9 cellular contexts compared by ENCODE assay signal in the genomic region with DNA sequence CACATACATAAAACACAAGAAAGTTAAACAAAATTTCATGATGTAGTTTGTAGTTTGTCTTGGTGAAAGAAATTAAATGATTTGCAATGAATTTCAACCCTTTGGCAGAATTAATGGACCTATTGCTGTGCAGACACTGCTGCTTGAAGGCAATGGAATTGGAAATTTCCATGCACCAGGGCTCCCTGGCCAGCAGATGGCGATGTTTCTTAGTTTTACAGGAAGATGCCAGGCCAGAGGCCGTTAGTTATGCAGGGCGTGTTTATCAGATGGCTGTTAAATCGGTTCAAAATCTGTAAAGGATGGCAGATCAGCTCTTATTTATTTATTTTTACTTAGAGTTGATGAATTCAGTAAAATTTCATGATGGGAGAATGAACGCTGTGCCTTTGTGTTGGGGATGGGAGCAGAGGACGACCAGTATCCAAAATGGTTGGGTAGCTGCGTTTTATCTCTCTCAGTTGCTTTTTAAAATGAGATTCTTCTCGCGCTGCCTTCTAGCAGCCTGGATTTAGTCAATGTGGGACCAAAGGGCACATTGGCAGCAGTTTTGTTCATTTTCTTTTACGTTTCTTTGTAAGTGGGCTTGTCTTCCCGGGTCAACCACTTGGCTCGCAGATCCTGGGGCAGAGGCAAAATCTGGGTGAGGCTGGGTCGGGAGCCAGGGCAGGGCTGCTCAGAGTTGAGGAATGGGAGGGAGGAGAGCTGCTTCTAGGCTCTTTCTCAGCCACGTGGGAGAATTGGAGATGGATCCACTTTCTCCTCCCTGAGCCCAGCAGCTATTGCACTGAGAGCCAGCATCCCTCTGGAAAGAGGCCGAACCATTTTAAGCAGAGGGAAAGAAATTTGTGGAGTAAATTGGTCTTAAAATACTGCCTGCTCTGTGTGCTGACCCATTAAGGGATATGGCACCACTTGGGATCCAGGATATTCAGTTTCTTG.
DNase-seq lines count a peak whose midpoint lies in the region; ATAC-seq and TF ChIP-seq lines count a peak whose summit lies in the region.
"Had no signal": no experiment of that assay in that cellular context is flagged by ENCODE, and none has a peak within 500 bp of the region (broad histone marks: within the 10 kb centered on the region; RNA-seq: fewer than 3 reads in every experiment).

No MANE protein-coding gene starts in this region.

- no peak overlapping the region for H3K9ac ChIP-seq in liver (ENCODE audit: low read depth in 1 of 2, low read length in 2 of 2)

- no peaks in the 10 kb centered on the region for H3K4me1 ChIP-seq in BE2C
- peaks cover 0 to 3% (median 0%) of the 10 kb centered on the region in 4 donors for H3K4me1 ChIP-seq in liver (ENCODE audit: control insufficient read depth in 4 of 4, insufficient read depth in 4 of 4, low read length in 3 of 4)

- TF ChIP-seq CTCF in BE2C (IDR thresholded peaks at IDR 0.05; ENCODE audit: low read depth, low read length) (peak; percentile 77), liver (IDR thresholded peaks at IDR 0.05; ENCODE audit: low read depth, low read length, missing input control) (peak; percentile 95)

- H3K9me3 ChIP-seq in BE2C (no peaks in the 10 kb centered on the region), liver (ENCODE audit: control insufficient read depth in 4 of 4, low read length in 3 of 4) (no peaks in the 10 kb centered on the region)

- no peaks in the 10 kb centered on the region for H3K27me3 ChIP-seq in BE2C
- H3K27me3 ChIP-seq in liver (ENCODE audit: control insufficient read depth in 4 of 4, insufficient read depth in 4 of 4, low read length in 3 of 4): no peaks in the 10 kb centered on the region

- H3K27ac ChIP-seq in cingulate gyrus (ENCODE audit: low read depth, low read length): peak overlapping the region; percentile 67
- no peak overlapping the region for H3K27ac ChIP-seq in liver (ENCODE audit: low read depth in 1 of 2, low read length in 2 of 2)
- H3K27ac ChIP-seq: SK-N-MC had no signal

- ATAC-seq in GM19035 (IDR thresholded peaks at IDR 0.05; ENCODE audit: unreplicated experiment): peak; percentile 88
- ATAC-seq in HG03175 (IDR thresholded peaks at IDR 0.05; ENCODE audit: unreplicated experiment): peak; percentile 88

- peak; percentile 98 for TF ChIP-seq RAD21 in liver (IDR thresholded peaks at IDR 0.05)

- WGBS in liver: 47% methylated on average over 15 of the region's 15 CpGs

- DNase-seq in BE2C (peak; percentile 60), NCI-H226 (peak; percentile 16)
- peak; percentile 8 for DNase-seq in activated CD4-positive, alpha-beta T cell treated with anti-CD3 and anti-CD28 coated beads for 1 hour
- peak; percentile 12 to 50 (median 35) for DNase-seq in stimulated activated CD4-positive, alpha-beta T cell treated with anti-CD3 and anti-CD28 coated beads, TNF-alpha, amount 100 ng/mL, for 24 hours (ENCODE audit: low read depth in 3 of 3)

- H3K4me3 ChIP-seq in BE2C (ENCODE audit: low read depth, low read length) (peak overlapping the region; percentile 62), liver (ENCODE audit: low read depth in 1 of 3, low read length in 3 of 3) (no peak overlapping the region)
- H3K4me3 ChIP-seq: SK-N-MC had no signal

- H3K36me3 ChIP-seq in BE2C (no peaks in the 10 kb centered on the region), liver (ENCODE audit: control insufficient read depth in 4 of 4, insufficient read depth in 3 of 4, low read depth in 1 of 4, low read length in 3 of 4) (no peaks in the 10 kb centered on the region)

TF ChIP-seq in liver, 16 proteins besides CTCF, POLR2A, EP300 and RAD21:
- TF ChIP-seq FOXA1 (IDR thresholded peaks at IDR 0.05) (no peak), EGR1 (IDR thresholded peaks at IDR 0.05; ENCODE audit: low read depth in 2 of 2) (no peak), YY1 (IDR thresholded peaks at IDR 0.05) (peak; percentile 31), SP1 (IDR thresholded peaks at IDR 0.05) (peak; percentile 29), HNF4A (conservative IDR thresholded peaks at IDR 0.05) (peak; percentile 4 to 8), FOXA2 (IDR thresholded peaks at IDR 0.05) (no peak), RXRA (IDR thresholded peaks at IDR 0.05) (peak in 1 of 2 donors; percentile 17), NR2F2 (IDR thresholded peaks at IDR 0.05) (no peak)

Comparison
In these comparisons a context has a peak if more than half of its experiments do, and no peak if none do; other contexts are left out.
1. DNase-seq: peak in every context shown above with its lines; median percentile 60 in BE2C; 35 in stimulated activated CD4-positive, alpha-beta T cell treated with anti-CD3 and anti-CD28 coated beads, TNF-alpha, amount 100 ng/mL, for 24 hours; 16 in NCI-H226; 8 in activated CD4-positive, alpha-beta T cell treated with anti-CD3 and anti-CD28 coated beads for 1 hour.